In the genomic region with DNA sequence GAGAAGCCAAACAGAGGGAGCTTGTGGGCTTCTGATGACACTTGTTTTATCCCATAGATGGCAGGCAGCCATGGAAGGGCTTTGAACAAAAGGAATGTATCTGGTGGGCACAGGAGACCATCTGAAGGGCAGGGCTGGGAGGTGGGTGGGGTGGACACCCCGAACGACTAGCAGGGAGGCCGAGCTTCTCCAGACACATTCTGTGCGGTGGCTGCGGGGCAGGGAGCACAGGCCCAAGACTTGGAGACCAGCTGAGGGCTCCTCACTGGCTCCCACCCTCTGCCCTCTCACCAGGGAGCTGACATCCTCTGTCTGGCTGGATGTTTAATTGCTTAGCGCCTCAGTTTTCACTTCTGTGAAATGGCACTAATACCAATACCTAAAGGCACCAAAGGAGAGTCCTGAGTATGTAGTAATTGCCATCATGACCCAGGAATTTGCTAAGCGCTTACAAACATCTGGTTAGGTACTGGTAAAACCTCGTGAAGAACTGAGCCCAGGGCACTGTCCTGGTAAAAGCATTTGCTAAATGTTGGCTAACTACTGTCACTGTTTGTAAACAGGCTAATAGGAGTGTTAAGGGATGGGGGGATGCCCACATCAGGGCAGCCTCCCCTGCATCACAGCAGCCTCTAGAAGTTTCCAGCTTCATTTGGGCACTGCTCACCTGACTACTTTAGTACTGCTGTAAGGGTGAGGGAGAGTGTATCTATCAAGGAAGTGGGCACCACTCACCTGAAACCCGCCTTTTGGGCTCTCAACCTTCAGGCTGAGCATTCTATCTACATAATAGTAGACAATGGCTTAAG, we compare ENCODE assay signal across 14 cellular contexts. TPM values are rescaled to one million over a fixed set of nuclear protein-coding genes. Genes with fewer than 3 reads are reported as not detected.
A peak's percentile ranks its signal among the peaks of the same experiment; 100 is the strongest.
DNase-seq lines count a peak whose midpoint lies in the region; ATAC-seq and TF ChIP-seq lines count a peak whose summit lies in the region.
"Had no signal": no experiment of that assay in that cellular context is flagged by ENCODE, and none has a peak within 500 bp of the region (broad histone marks: within the 10 kb centered on the region; RNA-seq: fewer than 3 reads in every experiment).

No MANE protein-coding gene starts in this region.

- peaks cover 30 to 39% (median 30%) of the 10 kb centered on the region in 3 donors for H3K4me1 Mint-ChIP-seq in CD8-positive, alpha-beta memory T cell
- peaks cover 25% of the 10 kb centered on the region for H3K4me1 Mint-ChIP-seq in activated naive CD8-positive, alpha-beta T cell treated with anti-CD3 and anti-CD28 coated beads for 36 hours

- H3K9ac ChIP-seq in BLaER1 (no peak overlapping the region), neural cell (ENCODE audit: low read length) (no peak overlapping the region)

- no peak for DNase-seq in CD8-positive, alpha-beta memory T cell
- no peak for DNase-seq in activated naive CD8-positive, alpha-beta T cell treated with anti-CD3 and anti-CD28 coated beads for 36 hours
- no peak for DNase-seq in NCI-H1105 treated with DMSO at 0.1 percent for 48 hours (lab: John Stamatoyannopoulos, UW)
- DNase-seq in SK-N-DZ (ENCODE audit: low spot score): no peak
- no peak for DNase-seq in amygdala (lab: John Stamatoyannopoulos, UW)
- DNase-seq: activated CD4-positive, CD25-positive, alpha-beta regulatory T cell; left cardiac atrium; NCI-H1105; NCI-H510A; stimulated activated CD4-positive, alpha-beta T cell treated with anti-CD3 and anti-CD28 coated beads, Interleukin-1b, Interleukin-23, amount 100 ng/mL, for 48 hours had no signal

- H3K27me3 Mint-ChIP-seq in CD8-positive, alpha-beta memory T cell: peaks cover 0 to 6% of the 10 kb centered on the region in 2 donors
- H3K27me3 Mint-ChIP-seq in activated naive CD8-positive, alpha-beta T cell treated with anti-CD3 and anti-CD28 coated beads for 36 hours: no peaks in the 10 kb centered on the region

- no peaks in the 10 kb centered on the region for H3K36me3 ChIP-seq in BLaER1
- H3K36me3 ChIP-seq in CD8-positive, alpha-beta memory T cell (ENCODE audit: insufficient read depth, low read length): no peaks in the 10 kb centered on the region
- H3K36me3 ChIP-seq in neural cell (ENCODE audit: insufficient read depth, low read length): no peaks in the 10 kb centered on the region
- H3K36me3 ChIP-seq: pancreas had no signal

- ATAC-seq in GM18858 (IDR thresholded peaks at IDR 0.05; ENCODE audit: unreplicated experiment): no peak

- H3K27ac Mint-ChIP-seq in CD8-positive, alpha-beta memory T cell: peak overlapping the region in 6 of 8 donors; percentile 52 to 93 (median 76)
- no peak overlapping the region for H3K27ac Mint-ChIP-seq in activated naive CD8-positive, alpha-beta T cell treated with anti-CD3 and anti-CD28 coated beads for 36 hours

- H2AFZ ChIP-seq in neural cell (ENCODE audit: low read depth, low read length): no peak overlapping the region

- H3K4me2 ChIP-seq in BLaER1: peak overlapping the region; percentile 100
- H3K4me2 ChIP-seq in neural cell (ENCODE audit: low read length): no peak overlapping the region

- H3F3A ChIP-seq in neural cell (ENCODE audit: insufficient read depth, low read length, poor library complexity, severe bottlenecking): no peaks in the 10 kb centered on the region

- H3K27ac ChIP-seq in BLaER1: no peak overlapping the region
- H3K27ac ChIP-seq in CD8-positive, alpha-beta memory T cell (ENCODE audit: low read depth, low read length): no peak overlapping the region
- H3K27ac ChIP-seq in neural cell (ENCODE audit: low read length): no peak overlapping the region

- H3K27me3 ChIP-seq in BLaER1 (no peaks in the 10 kb centered on the region), neural cell (ENCODE audit: insufficient read depth, low read depth, low read length) (no peaks in the 10 kb centered on the region)
- no peaks in the 10 kb centered on the region for H3K27me3 ChIP-seq in CD8-positive, alpha-beta memory T cell (ENCODE audit: insufficient read depth, low read length, poor library complexity, severe bottlenecking)
- H3K27me3 ChIP-seq: pancreas had no signal

- H4K20me1 ChIP-seq in BLaER1 (peaks cover 20% of the 10 kb centered on the region), neural cell (ENCODE audit: insufficient read depth) (no peaks in the 10 kb centered on the region)

- H3K79me2 ChIP-seq in neural cell (replicated peaks; ENCODE audit: insufficient read depth, low read length): peaks cover 40% of the 10 kb centered on the region

- POLR2A ChIA-PET in CD8-positive, alpha-beta memory T cell (lab: Charles Lee): no interaction called here

- H3K9me3 Mint-ChIP-seq in CD8-positive, alpha-beta memory T cell: peaks cover 0 to 3% (median 0%) of the 10 kb centered on the region in 5 donors
- H3K9me3 Mint-ChIP-seq in activated naive CD8-positive, alpha-beta T cell treated with anti-CD3 and anti-CD28 coated beads for 36 hours: peaks cover 4% of the 10 kb centered on the region

- CTCF ChIA-PET in CD8-positive, alpha-beta memory T cell (lab: Charles Lee): interaction anchor here (0.7 kb wide), 1 partner anchor 469 kb away, joined by 3 read pairs; no protein-coding TSS in a partner anchor

- no peak overlapping the region; the same call in 1 of the 2 replicates for H3K4me3 ChIP-seq in BLaER1
- H3K4me3 ChIP-seq in CD8-positive, alpha-beta memory T cell (ENCODE audit: low read length): no peak overlapping the region
- H3K4me3 ChIP-seq in neural cell (ENCODE audit: low read length): peak overlapping the region; percentile 90

- H3K4me1 ChIP-seq in BLaER1: peaks cover 34% of the 10 kb centered on the region
- peaks cover 21% of the 10 kb centered on the region for H3K4me1 ChIP-seq in CD8-positive, alpha-beta memory T cell (ENCODE audit: insufficient read depth, low read length)

- TF ChIP-seq CTCF in neural cell (IDR thresholded peaks at IDR 0.05; ENCODE audit: poor library complexity, severe bottlenecking): no peak

- TF ChIP-seq RAD21 in neural cell (conservative IDR thresholded peaks at IDR 0.05): no peak

- H3K36me3 Mint-ChIP-seq in CD8-positive, alpha-beta memory T cell: peaks cover 0 to 6% (median 0%) of the 10 kb centered on the region in 3 donors
- peaks cover 18% of the 10 kb centered on the region for H3K36me3 Mint-ChIP-seq in activated naive CD8-positive, alpha-beta T cell treated with anti-CD3 and anti-CD28 coated beads for 36 hours

- peak overlapping the region in 6 of 7 donors; percentile 78 to 98 (median 90) for H3K4me3 Mint-ChIP-seq in CD8-positive, alpha-beta memory T cell
- peak overlapping the region; percentile 82 for H3K4me3 Mint-ChIP-seq in activated naive CD8-positive, alpha-beta T cell treated with anti-CD3 and anti-CD28 coated beads for 36 hours

- TF ChIP-seq EP300 in neural cell (conservative IDR thresholded peaks at IDR 0.05; ENCODE audit: poor library complexity, severe bottlenecking): no peak

- H3K9me2 ChIP-seq in neural cell (ENCODE audit: insufficient read depth, low read length): no peaks in the 10 kb centered on the region

- H3K9me3 ChIP-seq in BLaER1 (peaks cover 15% of the 10 kb centered on the region), neural cell (ENCODE audit: low read length) (no peaks in the 10 kb centered on the region)
- H3K9me3 ChIP-seq in CD8-positive, alpha-beta memory T cell (ENCODE audit: low read length): no peaks in the 10 kb centered on the region
- H3K9me3 ChIP-seq: pancreas had no signal

TF ChIP-seq in neural cell, 6 proteins besides CTCF, POLR2A, EP300 and RAD21:
- TF ChIP-seq TAF1 (IDR thresholded peaks at IDR 0.05; ENCODE audit: low read depth) (no peak), EZH2 (IDR thresholded peaks at IDR 0.05; ENCODE audit: borderline replicate concordance, insufficient read depth, low read length, poor library complexity, severe bottlenecking) (no peak), POLR2AphosphoS5 (IDR thresholded peaks at IDR 0.05) (no peak), MXI1 (conservative IDR thresholded peaks at IDR 0.05; ENCODE audit: poor library complexity, severe bottlenecking) (no peak), SMC3 (conservative IDR thresholded peaks at IDR 0.05; ENCODE audit: poor library complexity) (no peak)
- TF ChIP-seq, protein P1, sequence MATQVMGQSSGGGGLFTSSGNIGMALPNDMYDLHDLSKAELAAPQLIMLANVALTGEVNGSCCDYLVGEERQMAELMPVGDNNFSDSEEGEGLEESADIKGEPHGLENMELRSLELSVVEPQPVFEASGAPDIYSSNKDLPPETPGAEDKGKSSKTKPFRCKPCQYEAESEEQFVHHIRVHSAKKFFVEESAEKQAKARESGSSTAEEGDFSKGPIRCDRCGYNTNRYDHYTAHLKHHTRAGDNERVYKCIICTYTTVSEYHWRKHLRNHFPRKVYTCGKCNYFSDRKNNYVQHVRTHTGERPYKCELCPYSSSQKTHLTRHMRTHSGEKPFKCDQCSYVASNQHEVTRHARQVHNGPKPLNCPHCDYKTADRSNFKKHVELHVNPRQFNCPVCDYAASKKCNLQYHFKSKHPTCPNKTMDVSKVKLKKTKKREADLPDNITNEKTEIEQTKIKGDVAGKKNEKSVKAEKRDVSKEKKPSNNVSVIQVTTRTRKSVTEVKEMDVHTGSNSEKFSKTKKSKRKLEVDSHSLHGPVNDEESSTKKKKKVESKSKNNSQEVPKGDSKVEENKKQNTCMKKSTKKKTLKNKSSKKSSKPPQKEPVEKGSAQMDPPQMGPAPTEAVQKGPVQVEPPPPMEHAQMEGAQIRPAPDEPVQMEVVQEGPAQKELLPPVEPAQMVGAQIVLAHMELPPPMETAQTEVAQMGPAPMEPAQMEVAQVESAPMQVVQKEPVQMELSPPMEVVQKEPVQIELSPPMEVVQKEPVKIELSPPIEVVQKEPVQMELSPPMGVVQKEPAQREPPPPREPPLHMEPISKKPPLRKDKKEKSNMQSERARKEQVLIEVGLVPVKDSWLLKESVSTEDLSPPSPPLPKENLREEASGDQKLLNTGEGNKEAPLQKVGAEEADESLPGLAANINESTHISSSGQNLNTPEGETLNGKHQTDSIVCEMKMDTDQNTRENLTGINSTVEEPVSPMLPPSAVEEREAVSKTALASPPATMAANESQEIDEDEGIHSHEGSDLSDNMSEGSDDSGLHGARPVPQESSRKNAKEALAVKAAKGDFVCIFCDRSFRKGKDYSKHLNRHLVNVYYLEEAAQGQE (IDR thresholded peaks at IDR 0.05; ENCODE audit: borderline replicate concordance): no peak

RNA-seq across cellular contexts. Expression of a gene that starts 2.1 kb away (rescaled TPM):
- total RNA-seq in CD8-positive, alpha-beta memory T cell: 10 to 100 TPM; 22.4 to 25.0 TPM
- polyA plus RNA-seq in CD8-positive, alpha-beta memory T cell: 3.0 TPM
- total RNA-seq in activated naive CD8-positive, alpha-beta T cell treated with anti-CD3 and anti-CD28 coated beads for 36 hours: 10 to 100 TPM; 14.6 to 15.6 TPM
- 42.4 and 42.8 TPM in 2 replicates for polyA plus RNA-seq in neural cell
- polyA minus RNA-seq in neural cell: 46.5 and 48.5 TPM in 2 replicates
- polyA plus RNA-seq in SK-N-DZ (2014; cell fraction: cytosol; rRNA removed): 19.9 and 24.4 TPM in 2 replicates
- 21.9 and 23.1 TPM in 2 replicates for polyA plus RNA-seq in SK-N-DZ (2014; cell fraction: nucleus; rRNA removed)
